ENCODE assay signal across 27 cellular contexts in genomic region chr3:35785540-35785939, GRCh38.
A peak's percentile ranks its signal among the peaks of the same experiment; 100 is the strongest.
DNase-seq lines count a peak whose midpoint lies in the region; ATAC-seq and TF ChIP-seq lines count a peak whose summit lies in the region.
"Had no signal": no experiment of that assay in that cellular context is flagged by ENCODE, and none has a peak within 500 bp of the region (broad histone marks: within the 10 kb centered on the region; RNA-seq: fewer than 3 reads in every experiment).

No MANE protein-coding gene starts in this region.

- no peak for TF ChIP-seq EP300 in neural cell (conservative IDR thresholded peaks at IDR 0.05; ENCODE audit: poor library complexity, severe bottlenecking)

- H3K9me3 Mint-ChIP-seq in activated T-helper 17 cell treated with anti-CD3 and anti-CD28 coated beads, Interleukin-2, amount 50 U/mL, for 72 hours, result peaks cover 10% of the 10 kb centered on the region
- H3K9me3 Mint-ChIP-seq: activated T-cell treated with anti-CD3 and anti-CD28 coated beads, Interleukin-2, amount 50 U/mL, for 4 hours had no signal

- H3K79me2 ChIP-seq in Loucy (ENCODE audit: insufficient read depth, low read length) (no peaks in the 10 kb centered on the region), neural cell (replicated peaks; ENCODE audit: insufficient read depth, low read length) (no peaks in the 10 kb centered on the region)

- peaks cover 3% of the 10 kb centered on the region for H3K27me3 Mint-ChIP-seq in activated T-helper 17 cell treated with anti-CD3 and anti-CD28 coated beads, Interleukin-2, amount 50 U/mL, for 72 hours
- H3K27me3 Mint-ChIP-seq: effector memory CD8-positive, alpha-beta T cell; naive thymus-derived CD4-positive, alpha-beta T cell had no signal

- H3K27me3 ChIP-seq in Loucy (ENCODE audit: insufficient read depth, low read length, poor library complexity, severe bottlenecking), result no peaks in the 10 kb centered on the region
- no peaks in the 10 kb centered on the region for H3K27me3 ChIP-seq in neural cell (ENCODE audit: insufficient read depth, low read depth, low read length)
- H3K27me3 ChIP-seq: adrenal gland, breast epithelium, colonic mucosa, foreskin keratinocyte had no signal

- H3K4me3 Mint-ChIP-seq in activated T-helper 17 cell treated with anti-CD3 and anti-CD28 coated beads, Interleukin-2, amount 50 U/mL, for 72 hours, result no peak overlapping the region
- H3K4me3 Mint-ChIP-seq: activated T-cell treated with anti-CD3 and anti-CD28 coated beads, Interleukin-2, amount 50 U/mL, for 4 hours; effector memory CD8-positive, alpha-beta T cell; naive thymus-derived CD4-positive, alpha-beta T cell had no signal

- H4K20me1 ChIP-seq in Loucy (ENCODE audit: insufficient read depth, low read length, poor library complexity, severe bottlenecking) (no peaks in the 10 kb centered on the region), neural cell (ENCODE audit: insufficient read depth) (no peaks in the 10 kb centered on the region)

- no peak overlapping the region for H3K27ac Mint-ChIP-seq in activated T-helper 17 cell treated with anti-CD3 and anti-CD28 coated beads, Interleukin-2, amount 50 U/mL, for 72 hours
- H3K27ac Mint-ChIP-seq: effector memory CD8-positive, alpha-beta T cell; naive thymus-derived CD4-positive, alpha-beta T cell had no signal

- DNase-seq in OCI-M1 (lab: John Stamatoyannopoulos, UW), result peak; percentile 13
- no peak for DNase-seq in NCI-H1092 (lab: John Stamatoyannopoulos, UW)
- DNase-seq: activated CD4-positive, alpha-beta T cell treated with anti-CD3 and anti-CD28 coated beads for 4 hours; activated naive CD4-positive, alpha-beta T cell treated with Interleukin-2 at 50 U/mL for 16 hours; activated T-cell treated with anti-CD3 and anti-CD28 coated beads, Interleukin-2, amount 50 U/mL, for 4 hours; adrenal gland; colonic mucosa; DND-41; effector memory CD8-positive, alpha-beta T cell; foreskin keratinocyte; hippocampal formation; naive thymus-derived CD4-positive, alpha-beta T cell; NCI-H1092 treated with DMSO at 0.1 percent for 48 hours; NCI-H2029; NCI-H446; small intestine; stimulated activated CD4-positive, alpha-beta T cell treated with anti-CD3 and anti-CD28 coated beads, Interleukin-2, amount 100 ng/mL, for 24 hours; substantia nigra had no signal

- H3K9me3 ChIP-seq in Loucy (ENCODE audit: insufficient read depth, low read depth, low read length), result no peaks in the 10 kb centered on the region
- H3K9me3 ChIP-seq in neural cell (ENCODE audit: low read length), result no peaks in the 10 kb centered on the region
- H3K9me3 ChIP-seq: adrenal gland, breast epithelium, colonic mucosa had no signal

- no peaks in the 10 kb centered on the region for H3K36me3 ChIP-seq in Loucy (ENCODE audit: insufficient read depth, low read length)
- no peaks in the 10 kb centered on the region for H3K36me3 ChIP-seq in neural cell (ENCODE audit: insufficient read depth, low read length)
- H3K36me3 ChIP-seq: adrenal gland, breast epithelium, colonic mucosa had no signal

- ATAC-seq in GM19395 (IDR thresholded peaks at IDR 0.05; ENCODE audit: unreplicated experiment) (peak; percentile 71), HG02678 (IDR thresholded peaks at IDR 0.05; ENCODE audit: unreplicated experiment) (no peak)
- ATAC-seq in activated T-helper 17 cell treated with anti-CD3 and anti-CD28 coated beads, Interleukin-2, amount 50 U/mL, for 72 hours (replicated peaks), result no peak
- ATAC-seq: activated T-cell treated with anti-CD3 and anti-CD28 coated beads, Interleukin-2, amount 50 U/mL, for 4 hours; effector memory CD8-positive, alpha-beta T cell; esophagus mucosa; foreskin keratinocyte; left lobe of liver; naive thymus-derived CD4-positive, alpha-beta T cell had no signal

- TF ChIP-seq RAD21 in neural cell (conservative IDR thresholded peaks at IDR 0.05), result no peak

- no peaks in the 10 kb centered on the region for H3K9me2 ChIP-seq in Loucy (replicated peaks; ENCODE audit: low read depth, low read length)
- no peaks in the 10 kb centered on the region for H3K9me2 ChIP-seq in neural cell (ENCODE audit: insufficient read depth, low read length)

- H3K4me1 Mint-ChIP-seq in activated T-helper 17 cell treated with anti-CD3 and anti-CD28 coated beads, Interleukin-2, amount 50 U/mL, for 72 hours, result no peaks in the 10 kb centered on the region
- H3K4me1 Mint-ChIP-seq: naive thymus-derived CD4-positive, alpha-beta T cell had no signal

- TF ChIP-seq CTCF in Loucy (conservative IDR thresholded peaks at IDR 0.05; ENCODE audit: low read length) (no peak), neural cell (IDR thresholded peaks at IDR 0.05; ENCODE audit: poor library complexity, severe bottlenecking) (no peak)

- H3F3A ChIP-seq in Loucy (ENCODE audit: low read depth), result no peaks in the 10 kb centered on the region
- H3F3A ChIP-seq in neural cell (ENCODE audit: insufficient read depth, low read length, poor library complexity, severe bottlenecking), result no peaks in the 10 kb centered on the region

- H2AFZ ChIP-seq in Loucy (ENCODE audit: low read length) (0 out of 2 replicates have a peak overlapping the region, but pooled peaks have one; percentile 13), neural cell (ENCODE audit: low read depth, low read length) (no peak overlapping the region)

- H3K27ac ChIP-seq in neural cell (ENCODE audit: low read length), result peak overlapping the region; percentile 35
- H3K27ac ChIP-seq: adrenal gland, breast epithelium, C4-2B, colonic mucosa, foreskin keratinocyte had no signal

- H3K36me3 Mint-ChIP-seq in activated T-helper 17 cell treated with anti-CD3 and anti-CD28 coated beads, Interleukin-2, amount 50 U/mL, for 72 hours (ENCODE audit: low read depth), result no peaks in the 10 kb centered on the region
- H3K36me3 Mint-ChIP-seq: naive thymus-derived CD4-positive, alpha-beta T cell had no signal

- H3K4me2 ChIP-seq in Loucy (ENCODE audit: low read depth, low read length, poor library complexity, severe bottlenecking), result no peak overlapping the region
- H3K4me2 ChIP-seq in neural cell (ENCODE audit: low read length), result peak overlapping the region; percentile 7

- H3K9ac ChIP-seq in Loucy (ENCODE audit: low read depth, low read length, poor library complexity, severe bottlenecking) (no peak overlapping the region), neural cell (ENCODE audit: low read length) (no peak overlapping the region)

- H3K4me3 ChIP-seq in Loucy (ENCODE audit: low read length, poor library complexity, severe bottlenecking), result no peak overlapping the region
- no peak overlapping the region for H3K4me3 ChIP-seq in neural cell (ENCODE audit: low read length)
- H3K4me3 ChIP-seq: adrenal gland, breast epithelium, colonic mucosa had no signal

- no peaks in the 10 kb centered on the region for H3K4me1 ChIP-seq in Loucy (ENCODE audit: insufficient read depth, low read length, poor library complexity, severe bottlenecking)
- H3K4me1 ChIP-seq: adrenal gland, breast epithelium, colonic mucosa, foreskin keratinocyte had no signal

TF ChIP-seq in neural cell, 6 proteins besides CTCF, POLR2A, EP300 and RAD21:
- TF ChIP-seq REST (IDR thresholded peaks at IDR 0.05; ENCODE audit: borderline replicate concordance), result peak; percentile 1
- no peak for TF ChIP-seq TAF1 (IDR thresholded peaks at IDR 0.05; ENCODE audit: low read depth)
TF ChIP-seq in neural cell: peak in this region for 1.
